ENCODE assay signal across 30 cellular contexts in genomic region chr13:72397265-72397664, GRCh38.
"Had no signal": no experiment of that assay in that cellular context is flagged by ENCODE, and none has a peak within 500 bp of the region (broad histone marks: within the 10 kb centered on the region; RNA-seq: fewer than 3 reads in every experiment).

No MANE protein-coding gene starts in this region.

- H3K4me1 Mint-ChIP-seq: memory B cell, natural killer cell had no signal

- H3K36me3 ChIP-seq: gastrocnemius medialis, heart left ventricle, left ventricle myocardium inferior, neutrophil, pancreas, stomach, tibial artery had no signal

- H3K4me2 ChIP-seq: hepatocyte, smooth muscle cell had no signal

- H3K27ac Mint-ChIP-seq: endodermal cell, memory B cell, natural killer cell, type B pancreatic cell had no signal

- H3K9me3 Mint-ChIP-seq: endodermal cell, type B pancreatic cell had no signal

- DNase-seq: cerebellar nuclear complex; dorsolateral prefrontal cortex; effector CD4-positive, alpha-beta T cell; endodermal cell; foreskin fibroblast; gastrocnemius medialis; heart left ventricle; islet precursor cell; kidney glomerular epithelial cell; left colon; left ventricle myocardium inferior; natural killer cell; pancreas; stimulated activated CD4-positive, alpha-beta T cell treated with anti-CD3 and anti-CD28 coated beads, Interleukin-12 subunit alpha, Interleukin-12 subunit beta, amount 100 ng/mL, for 4 hours; stimulated activated CD4-positive, alpha-beta T cell treated with anti-CD3 and anti-CD28 coated beads, Interleukin-1b, Interleukin-23, amount 100 ng/mL, for 48 hours; stimulated activated CD4-positive, alpha-beta T cell treated with anti-CD3 and anti-CD28 coated beads, Interleukin-4, amount 100 ng/mL, for 1 hour; stimulated activated CD8-positive, alpha-beta memory T cell treated with anti-CD3 and anti-CD28 coated beads, Interleukin-4, amount 100 ng/mL, for 48 hours; stimulated activated naive CD4-positive, alpha-beta T cell treated with Interleukin-2 at 50 U/mL for 16 hours; stomach; testis; tibial artery had no signal

- H3K27ac ChIP-seq: epithelial cell of prostate, gastrocnemius medialis, heart left ventricle, hepatocyte, left ventricle myocardium inferior, neutrophil, pancreas, stomach, testis, tibial artery had no signal

- H3K4me3 Mint-ChIP-seq: endodermal cell, memory B cell, natural killer cell, type B pancreatic cell had no signal

- H3K36me3 Mint-ChIP-seq: memory B cell, natural killer cell, type B pancreatic cell had no signal

- H3K4me1 ChIP-seq: gastrocnemius medialis, heart left ventricle, left ventricle myocardium inferior, pancreas, stomach, testis, tibial artery had no signal

- H3K79me2 ChIP-seq: hepatocyte had no signal

- H3K27me3 Mint-ChIP-seq: memory B cell had no signal

- H2AFZ ChIP-seq: hepatocyte had no signal

- H3K27me3 ChIP-seq: dorsolateral prefrontal cortex, gastrocnemius medialis, heart left ventricle, hepatocyte, neutrophil, pancreas, stomach, testis, tibial artery had no signal

- ATAC-seq: esophagus mucosa, gastrocnemius medialis, heart left ventricle, left colon, natural killer cell, pancreas, sciatic nerve had no signal

- H3K4me3 ChIP-seq: dorsolateral prefrontal cortex, gastrocnemius medialis, heart left ventricle, hepatocyte, left ventricle myocardium inferior, lung, pancreas, smooth muscle cell, stomach, testis, tibial artery had no signal
